In the genomic region with DNA sequence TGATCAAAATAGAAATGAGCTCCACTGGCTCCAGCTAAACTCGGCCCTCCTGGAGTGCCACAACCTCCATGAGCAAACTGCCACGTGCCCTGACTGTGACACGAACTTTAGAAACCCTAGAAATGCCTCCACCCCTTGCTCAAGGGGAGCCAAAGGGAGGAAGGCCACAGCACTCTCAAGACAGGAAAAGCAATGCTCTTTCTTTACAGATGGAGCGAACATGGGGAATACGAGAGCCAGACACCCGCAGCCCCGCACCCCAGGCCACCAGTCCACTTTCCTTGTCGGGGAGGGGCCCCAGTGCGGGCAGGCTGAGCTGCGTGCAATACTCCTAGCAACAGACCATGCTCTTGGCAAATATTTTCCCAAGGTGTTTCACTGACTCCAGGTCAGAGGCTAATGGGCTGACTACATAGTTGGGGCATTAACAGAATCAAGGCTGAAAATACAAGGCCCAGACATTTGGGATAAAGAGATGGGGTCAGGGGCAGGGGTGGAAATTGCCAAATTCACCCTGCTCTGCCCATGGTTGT, we compare ENCODE assay signal across 15 cellular contexts. TPM values are rescaled to one million over a fixed set of nuclear protein-coding genes. Genes with fewer than 3 reads are reported as not detected.
DNase-seq lines count a peak whose midpoint lies in the region; ATAC-seq, FAIRE-seq and TF ChIP-seq lines count a peak whose summit lies in the region.
"Not testable (repeated sequence)": the region's sequence is repeated elsewhere in the genome, so short reads cannot be mapped to it uniquely, and the experiment has no call there.
"Had no signal": no experiment of that assay in that cellular context is flagged by ENCODE, and none has a peak within 500 bp of the region (broad histone marks: within the 10 kb centered on the region; RNA-seq: fewer than 3 reads in every experiment).

No MANE protein-coding gene starts in this region.

- not testable (repeated sequence) for H3K4me1 Mint-ChIP-seq in osteocyte (ENCODE audit: unreplicated experiment)
- peaks cover 10% of the 10 kb centered on the region for H3K4me1 Mint-ChIP-seq in progenitor cell of endocrine pancreas (ENCODE audit: low read depth)

- POLR2A ChIA-PET in K562 (lab: Yijun Ruan, JAX): not testable (repeated sequence)

- peak; percentile 57 for FAIRE-seq in GM12892 (lab: Jason Lieb, UNC)
- FAIRE-seq in K562 (lab: Jason Lieb, UNC): peak; percentile 32

- intact Hi-C loops in K562 (cut with micrococcal nuclease); left colon (cut with DNase I, micrococcal nuclease); mucosa of descending colon (cut with DNase I, micrococcal nuclease): not testable (repeated sequence)

- peaks cover 0 to 10% of the 10 kb centered on the region in 2 experiments; a peak in 2 of 5 replicates for H3K27me3 ChIP-seq in K562 (ENCODE audit: control insufficient read depth in 2 of 2, insufficient read depth in 2 of 2, low read length in 2 of 2)
- not testable (repeated sequence) for H3K27me3 ChIP-seq in hepatocyte

- H2AFZ ChIP-seq in K562 (ENCODE audit: low read depth, low read length); hepatocyte: not testable (repeated sequence)

- not testable (repeated sequence) for H3K4me3 Mint-ChIP-seq in osteocyte (ENCODE audit: unreplicated experiment); progenitor cell of endocrine pancreas (ENCODE audit: low read depth)

- not testable (repeated sequence) for BruUV-seq in K562 (replicated peaks; lab: Mats Ljungman, UMichigan)

- TF ChIP-seq CTCF in K562 (IDR thresholded peaks at IDR 0.05 in 2 of 3, conservative IDR thresholded peaks at IDR 0.05 in 1 of 3; ENCODE audit: insufficient read depth in 2 of 3, low read depth in 1 of 3, low read length in 3 of 3); hepatocyte (IDR thresholded peaks at IDR 0.05; ENCODE audit: poor library complexity); mucosa of descending colon (IDR thresholded peaks at IDR 0.05); osteocyte (IDR thresholded peaks at IDR 0.05); progenitor cell of endocrine pancreas (IDR thresholded peaks at IDR 0.05; ENCODE audit: unreplicated experiment): not testable (repeated sequence)

- TF ChIP-seq EP300 in K562 (IDR thresholded peaks at IDR 0.05; ENCODE audit: low read length): not testable (repeated sequence)

- H3K27me3 Mint-ChIP-seq in osteocyte (ENCODE audit: unreplicated experiment); progenitor cell of endocrine pancreas: not testable (repeated sequence)

- not testable (repeated sequence) for H3K9me2 ChIP-seq in hepatocyte (replicated peaks; ENCODE audit: insufficient read depth)

- ATAC-seq in K562: not testable (repeated sequence)
- peak; percentile 55 for ATAC-seq in left colon
- ATAC-seq in mucosa of descending colon: peak; percentile 22

- not testable (repeated sequence) for H3K4me2 ChIP-seq in K562 (ENCODE audit: insufficient read depth, low read length); hepatocyte

- H3K36me3 ChIP-seq in K562 (ENCODE audit: control insufficient read depth, insufficient read depth, low read length); hepatocyte (replicated peaks; ENCODE audit: insufficient read depth, low read depth); mucosa of descending colon (ENCODE audit: low read depth): not testable (repeated sequence)

- H3K9me3 ChIP-seq in K562 (replicated peaks; ENCODE audit: control insufficient read depth, insufficient read depth, low read depth, low read length); hepatocyte (ENCODE audit: low read depth); mucosa of descending colon: not testable (repeated sequence)

- 2% methylated on average over 7 of the region's 10 CpGs for WGBS in K562 (ENCODE audit: insufficient coverage, low coverage, missing lambda C conversion rate)
- WGBS in hepatocyte (ENCODE audit: low lambda C conversion rate, missing lambda C conversion rate): 55% methylated on average over 10 of the region's 10 CpGs

- TF ChIP-seq POLR2A in GM12892 (IDR thresholded peaks at IDR 0.05; ENCODE audit: low read depth, low read length); K562 (conservative IDR thresholded peaks at IDR 0.05): not testable (repeated sequence)

- H3K9me1 ChIP-seq in K562 (ENCODE audit: control insufficient read depth, insufficient read depth, low read length): not testable (repeated sequence)

- H3K27ac Mint-ChIP-seq in osteocyte (ENCODE audit: unreplicated experiment): not testable (repeated sequence)
- peak overlapping the region; percentile 57 for H3K27ac Mint-ChIP-seq in progenitor cell of endocrine pancreas

- not testable (repeated sequence) for TF ChIP-seq RAD21 in K562 (CRISPR knock-in tag; conservative IDR thresholded peaks at IDR 0.05 in 1 of 2, IDR thresholded peaks at IDR 0.05 in 1 of 2)

- H3K4me3 ChIP-seq in K562, hepatocyte, mucosa of descending colon: not testable (repeated sequence)

- not testable (repeated sequence) for DNase-seq in GM12892 (ENCODE audit: insufficient read length); K562 (ENCODE audit: extremely low read depth in 1 of 4, low spot score in 3 of 4); hepatocyte (ENCODE audit: low spot score); left colon; mucosa of descending colon; progenitor cell of endocrine pancreas (ENCODE audit: low spot score, unreplicated experiment)
- DNase-seq in osteocyte (ENCODE audit: extremely low spot score, unreplicated experiment): peak; percentile 46

- H4K20me1 ChIP-seq in K562 (replicated peaks; ENCODE audit: control insufficient read depth, insufficient read depth, low read length); hepatocyte (ENCODE audit: insufficient read depth, poor library complexity, severe bottlenecking): not testable (repeated sequence)

- H3K4me1 ChIP-seq in K562 (replicated peaks in 1 of 2; ENCODE audit: control insufficient read depth in 2 of 2, insufficient read depth in 2 of 2, low read length in 2 of 2); hepatocyte (ENCODE audit: insufficient read depth); mucosa of descending colon (ENCODE audit: low read depth): not testable (repeated sequence)

- CTCF ChIA-PET in K562 (lab: Yijun Ruan, JAX; ENCODE audit: low intra/inter-chr PET ratio): not testable (repeated sequence)

- H3K36me3 Mint-ChIP-seq in osteocyte (ENCODE audit: unreplicated experiment); progenitor cell of endocrine pancreas (ENCODE audit: insufficient read depth): not testable (repeated sequence)

- not testable (repeated sequence) for H3K9ac ChIP-seq in K562 (ENCODE audit: insufficient read depth in 1 of 2, low read depth in 2 of 2, low read length in 2 of 2)

- in situ Hi-C loops in K562 (cut with MboI): loop anchor here (25.0 kb wide), 1 partner anchor 518 kb away; no protein-coding TSS in a partner anchor

- H3K79me2 ChIP-seq in K562 (ENCODE audit: control insufficient read depth, insufficient read depth, low read length); hepatocyte: not testable (repeated sequence)

- H3K9me3 Mint-ChIP-seq in osteocyte (ENCODE audit: unreplicated experiment) (peaks cover 13% of the 10 kb centered on the region), progenitor cell of endocrine pancreas (ENCODE audit: low read depth) (peaks cover 18% of the 10 kb centered on the region)

- not testable (repeated sequence) for H3K27ac ChIP-seq in K562 (ENCODE audit: extremely low read depth, low read depth, low read length)
- H3K27ac ChIP-seq in hepatocyte: peak overlapping the region; percentile 57

RNA-seq across cellular contexts. Expression of a gene that starts 23.9 kb away (rescaled TPM):
- polyA plus RNA-seq in GM12892 (2012; ENCODE audit: missing spikeins): not detected
- not detected in 2 replicates for total RNA-seq in K562 (2011; cell fraction: chromatin; rRNA removed; ENCODE audit: low replicate concordance)
- not detected in 2 replicates for total RNA-seq in K562 (2011; cell fraction: nucleolus; rRNA removed)
- not detected in 2 replicates for total RNA-seq in K562 (2011; cell fraction: nucleoplasm; rRNA removed)
- total RNA-seq in K562 (2014; rRNA removed) (not detected in 2 replicates), K562 (2014; rRNA removed; fragmentation: Illumina TruSeq; extraction: Trizol) (not detected in 2 replicates), K562 (2015; rRNA removed; fragmentation: Illumina TruSeq; extraction: Trizol) (not detected in 2 replicates), K562 (2021) (not detected in 2 replicates), hepatocyte (not detected in 2 replicates), left colon (not detected), mucosa of descending colon (not detected), osteocyte (not detected in 2 replicates), progenitor cell of endocrine pancreas (not detected in 2 replicates)
- polyA plus RNA-seq in K562 (2011; rRNA removed) (not detected in 2 replicates), K562 (2014; fragmentation: Illumina TruSeq; extraction: Trizol) (not detected in 2 replicates), K562 (2014; fragmentation: Nextera tagmentation; extraction: Ambion mirVana) (not detected), K562 (2014; rRNA removed) (not detected in 2 replicates), hepatocyte (not detected in 2 replicates)
- not detected in 2 replicates for polyA plus RNA-seq in K562 (2011; cell fraction: cytosol; rRNA removed)
- not detected in 2 replicates for polyA plus RNA-seq in K562 (2011; cell fraction: nucleus; rRNA removed)
- not detected in 2 replicates for polyA plus RNA-seq in K562 (2012)
- polyA minus RNA-seq in K562 (2011; rRNA and poly(A)+ RNA removed): not detected in 2 replicates
- polyA minus RNA-seq in K562 (2011; cell fraction: cytosol; rRNA and poly(A)+ RNA removed): not detected in 2 replicates
- not detected in 2 replicates for polyA minus RNA-seq in K562 (2011; cell fraction: nucleus; rRNA and poly(A)+ RNA removed)
- total RNA-seq: A673; CD4-positive, alpha-beta memory T cell; CD4-positive, CD25-positive, alpha-beta regulatory T cell; CD8-positive, alpha-beta memory T cell; Daoy; G401 had no signal
- polyA plus RNA-seq: AG04450; CD14-positive monocyte; CD4-positive, alpha-beta memory T cell; CD8-positive, alpha-beta memory T cell had no signal

RNA-seq across cellular contexts. Expression of a gene that starts 26.9 kb away (rescaled TPM):
- polyA plus RNA-seq in GM12892 (2012; ENCODE audit: missing spikeins): 4.1 TPM
- 0.93 and 5.2 TPM in 2 replicates for total RNA-seq in K562 (2011; cell fraction: chromatin; rRNA removed; ENCODE audit: low replicate concordance)
- total RNA-seq in K562 (2011; cell fraction: nucleolus; rRNA removed): 0.83 and 1.6 TPM in 2 replicates
- total RNA-seq in K562 (2011; cell fraction: nucleoplasm; rRNA removed): 1.6 and 2.4 TPM in 2 replicates
- total RNA-seq in K562 (2014; rRNA removed) (1.7 and 1.9 TPM in 2 replicates), K562 (2014; rRNA removed; fragmentation: Illumina TruSeq; extraction: Trizol) (4.7 and 4.8 TPM in 2 replicates), K562 (2015; rRNA removed; fragmentation: Illumina TruSeq; extraction: Trizol) (4.0 and 5.0 TPM in 2 replicates), K562 (2021) (2.8 and 3.5 TPM in 2 replicates), hepatocyte (3.3 and 5.0 TPM in 2 replicates), left colon (1 to 10 TPM; 3.4 TPM), mucosa of descending colon (1 to 10 TPM; 3.7 to 5.6 (median 4.7) TPM), osteocyte (5.4 and 6.0 TPM in 2 replicates), progenitor cell of endocrine pancreas (11.0 TPM in 2 replicates)
- polyA plus RNA-seq in K562 (2011; rRNA removed) (4.6 and 5.1 TPM in 2 replicates), K562 (2014; fragmentation: Illumina TruSeq; extraction: Trizol) (4.0 and 4.3 TPM in 2 replicates), K562 (2014; fragmentation: Nextera tagmentation; extraction: Ambion mirVana) (1 to 10 TPM in 1 of 2 experiments, under 1 TPM in 1; 0.59 to 1.4 TPM), K562 (2014; rRNA removed) (2.8 and 3.9 TPM in 2 replicates), hepatocyte (2.7 and 3.4 TPM in 2 replicates)
- polyA plus RNA-seq in K562 (2011; cell fraction: cytosol; rRNA removed): 0.55 and 1.9 TPM in 2 replicates
- 4.4 and 6.6 TPM in 2 replicates for polyA plus RNA-seq in K562 (2011; cell fraction: nucleus; rRNA removed)
- polyA plus RNA-seq in K562 (2012): 2.1 and 2.7 TPM in 2 replicates
- 3.7 and 6.4 TPM in 2 replicates for polyA minus RNA-seq in K562 (2011; rRNA and poly(A)+ RNA removed)
- polyA minus RNA-seq in K562 (2011; cell fraction: cytosol; rRNA and poly(A)+ RNA removed): 1.9 TPM in 2 replicates
- polyA minus RNA-seq in K562 (2011; cell fraction: nucleus; rRNA and poly(A)+ RNA removed): 1.1 and 2.8 TPM in 2 replicates

RNA-seq across cellular contexts. Expression of a gene that starts 40.7 kb away (rescaled TPM):
- polyA plus RNA-seq in GM12892 (2012; ENCODE audit: missing spikeins): 1.6 TPM
- 0.25 and 1.2 TPM in 2 replicates for total RNA-seq in K562 (2011; cell fraction: chromatin; rRNA removed; ENCODE audit: low replicate concordance)
- total RNA-seq in K562 (2011; cell fraction: nucleolus; rRNA removed): 0.39 TPM in 1 of 2 replicates, not detected in the other
- 0.22 TPM in 1 of 2 replicates, not detected in the other for total RNA-seq in K562 (2011; cell fraction: nucleoplasm; rRNA removed)
- 0.14 and 0.20 TPM in 2 replicates for total RNA-seq in K562 (2014; rRNA removed)
- 0.41 and 0.55 TPM in 2 replicates for total RNA-seq in K562 (2014; rRNA removed; fragmentation: Illumina TruSeq; extraction: Trizol)
- total RNA-seq in K562 (2015; rRNA removed; fragmentation: Illumina TruSeq; extraction: Trizol): 0.45 and 1.1 TPM in 2 replicates
- 0.27 and 0.29 TPM in 2 replicates for total RNA-seq in K562 (2021)
- 0.06 and 0.60 TPM in 2 replicates for polyA plus RNA-seq in K562 (2011; rRNA removed)
- polyA plus RNA-seq in K562 (2011; cell fraction: cytosol; rRNA removed): 0.04 and 0.25 TPM in 2 replicates
- 0.09 and 0.76 TPM in 2 replicates for polyA plus RNA-seq in K562 (2011; cell fraction: nucleus; rRNA removed)
- polyA plus RNA-seq in K562 (2012): 0.42 and 1.1 TPM in 2 replicates
- 0.35 and 0.67 TPM in 2 replicates for polyA plus RNA-seq in K562 (2014; fragmentation: Illumina TruSeq; extraction: Trizol)
- polyA plus RNA-seq in K562 (2014; fragmentation: Nextera tagmentation; extraction: Ambion mirVana): under 1 TPM; 0.17 to 0.34 TPM
- polyA plus RNA-seq in K562 (2014; rRNA removed): 0.18 and 0.37 TPM in 2 replicates
- polyA minus RNA-seq in K562 (2011; rRNA and poly(A)+ RNA removed): 0.33 TPM in 1 of 2 replicates, not detected in the other
- not detected in 2 replicates for polyA minus RNA-seq in K562 (2011; cell fraction: cytosol; rRNA and poly(A)+ RNA removed)
- 0.13 and 0.33 TPM in 2 replicates for polyA minus RNA-seq in K562 (2011; cell fraction: nucleus; rRNA and poly(A)+ RNA removed)
- 2.8 and 3.7 TPM in 2 replicates for total RNA-seq in hepatocyte
- polyA plus RNA-seq in hepatocyte: 0.53 and 1.5 TPM in 2 replicates
- total RNA-seq in left colon: 1 to 10 TPM; 2.5 to 3.3 TPM
- total RNA-seq in mucosa of descending colon: 1 to 10 TPM; 3.2 to 6.4 (median 4.8) TPM
- total RNA-seq in osteocyte: 2.4 and 3.3 TPM in 2 replicates
- 2.7 and 3.0 TPM in 2 replicates for total RNA-seq in progenitor cell of endocrine pancreas
- total RNA-seq: G401 had no signal
